11 cellular contexts compared by ENCODE assay signal in the genomic region with DNA sequence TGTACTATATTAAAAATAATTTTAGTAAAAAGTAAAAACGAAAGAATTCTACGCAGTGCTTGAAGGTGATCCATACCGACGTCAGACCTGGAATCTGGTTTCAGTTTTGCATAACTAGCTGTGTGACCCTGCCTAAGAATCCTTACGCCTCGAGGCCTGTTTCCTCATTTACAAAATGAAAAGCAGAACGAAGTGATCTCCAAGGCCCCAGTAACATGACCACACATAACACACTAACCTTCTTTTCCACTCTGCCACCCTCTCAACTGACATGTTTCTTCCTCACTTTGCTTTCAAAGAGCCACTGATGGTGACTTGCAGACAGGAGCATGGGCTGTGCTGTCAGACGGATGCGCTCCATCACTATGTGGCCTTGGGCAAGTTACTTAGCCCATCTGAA. TPM values are rescaled to one million over a fixed set of nuclear protein-coding genes. Genes with fewer than 3 reads are reported as not detected.
DNase-seq lines count a peak whose midpoint lies in the region; ATAC-seq and TF ChIP-seq lines count a peak whose summit lies in the region.
"Had no signal": no experiment of that assay in that cellular context is flagged by ENCODE, and none has a peak within 500 bp of the region (broad histone marks: within the 10 kb centered on the region; RNA-seq: fewer than 3 reads in every experiment).

No MANE protein-coding gene starts in this region.

- H3K27me3 ChIP-seq in HUES6 (ENCODE audit: control insufficient read depth, insufficient read depth, low read length) (no peaks in the 10 kb centered on the region), lower lobe of right lung (ENCODE audit: low read depth) (no peaks in the 10 kb centered on the region)
- H3K27me3 ChIP-seq: ascending aorta had no signal

- no peak for ATAC-seq in WTC11
- ATAC-seq in lower lobe of right lung, result peak; percentile 6 to 36
- ATAC-seq in HG02840 (IDR thresholded peaks at IDR 0.05; ENCODE audit: low FRiP score, unreplicated experiment), result no peak
- no peak for ATAC-seq in GM18868 (IDR thresholded peaks at IDR 0.05; ENCODE audit: unreplicated experiment)

- peaks cover 30% of the 10 kb centered on the region for H3K4me1 ChIP-seq in HUES6 (ENCODE audit: control insufficient read depth, insufficient read depth, low read length)
- peaks cover 56% of the 10 kb centered on the region for H3K4me1 ChIP-seq in lower lobe of right lung

- H3K36me3 ChIP-seq in HUES6 (ENCODE audit: control insufficient read depth, insufficient read depth, low read length), result peaks cover 12% of the 10 kb centered on the region
- peaks cover 35% of the 10 kb centered on the region for H3K36me3 ChIP-seq in lower lobe of right lung

- DNase-seq in CD14-positive monocyte (ENCODE audit: low spot score) (peak; percentile 82), WTC11 (ENCODE audit: low spot score) (no peak), lower lobe of right lung (no peak), nephron progenitor cell (no peak), HEK293T (ENCODE audit: extremely low spot score) (no peak)
- DNase-seq: DND-41, T1000 had no signal

- H3K36me3 Mint-ChIP-seq in CD14-positive monocyte (peaks cover 27 to 28% of the 10 kb centered on the region in 2 donors), WTC11 (peaks cover 15% of the 10 kb centered on the region), nephron progenitor cell (ENCODE audit: low read depth) (peaks cover 37% of the 10 kb centered on the region)

- H3K9me3 Mint-ChIP-seq in CD14-positive monocyte, result no peaks in the 10 kb centered on the region
- no peaks in the 10 kb centered on the region for H3K9me3 Mint-ChIP-seq in WTC11
- H3K9me3 Mint-ChIP-seq in nephron progenitor cell, result no peaks in the 10 kb centered on the region

- POLR2A ChIA-PET in WTC11 (lab: Charles Lee), result no interaction called here
- POLR2A ChIA-PET in HEK293T (lab: Yijun Ruan, JAX), result no interaction called here

- H3K9me3 ChIP-seq in HUES6 (ENCODE audit: control insufficient read depth, insufficient read depth, low read depth, low read length), result no peaks in the 10 kb centered on the region
- no peaks in the 10 kb centered on the region for H3K9me3 ChIP-seq in lower lobe of right lung
- H3K9me3 ChIP-seq: ascending aorta had no signal

- H3K4me3 Mint-ChIP-seq in CD14-positive monocyte (peak overlapping the region; percentile 42 to 74), WTC11 (no peak overlapping the region), nephron progenitor cell (no peak overlapping the region)

- H3K4me1 Mint-ChIP-seq in CD14-positive monocyte, result peaks cover 55% of the 10 kb centered on the region
- H3K4me1 Mint-ChIP-seq in WTC11, result peaks cover 42% of the 10 kb centered on the region
- H3K4me1 Mint-ChIP-seq in nephron progenitor cell, result peaks cover 37% of the 10 kb centered on the region

- H3K4me3 ChIP-seq in HUES6 (ENCODE audit: low read depth, low read length) (no peak overlapping the region), lower lobe of right lung (peak overlapping the region; percentile 3)
- H3K4me3 ChIP-seq: ascending aorta had no signal

- TF ChIP-seq CTCF in CD14-positive monocyte (IDR thresholded peaks at IDR 0.05), result no peak
- TF ChIP-seq CTCF in WTC11 (IDR thresholded peaks at IDR 0.05), result no peak
- TF ChIP-seq CTCF in lower lobe of right lung (IDR thresholded peaks at IDR 0.05), result no peak
- no peak for TF ChIP-seq CTCF in nephron progenitor cell (IDR thresholded peaks at IDR 0.05)

- peak overlapping the region; percentile 94 to 98 (median 96) for H3K27ac Mint-ChIP-seq in CD14-positive monocyte
- 0 out of 2 replicates have a peak overlapping the region, but pooled peaks have one; percentile 9 for H3K27ac Mint-ChIP-seq in WTC11
- no peak overlapping the region for H3K27ac Mint-ChIP-seq in nephron progenitor cell

- H3K27me3 Mint-ChIP-seq in CD14-positive monocyte (ENCODE audit: low read depth in 3 of 3) (peaks cover 0 to 5% (median 0%) of the 10 kb centered on the region in 3 donors), WTC11 (ENCODE audit: low read depth) (no peaks in the 10 kb centered on the region), nephron progenitor cell (ENCODE audit: low read depth, poor library complexity) (no peaks in the 10 kb centered on the region)

- CTCF ChIA-PET in WTC11 (lab: Charles Lee) (interaction anchor here (0.6 kb wide), 1 partner anchor 28 kb away, joined by 3 read pairs; no protein-coding TSS in a partner anchor), HEK293T (lab: Yijun Ruan, JAX) (no interaction called here)

- H3K27ac ChIP-seq in HUES6 (ENCODE audit: low read depth, low read length), result 0 out of 2 replicates have a peak overlapping the region, but pooled peaks have one; percentile 19
- peak overlapping the region; percentile 74 for H3K27ac ChIP-seq in lower lobe of right lung

- H3K9ac ChIP-seq in HUES6 (ENCODE audit: low read length), result no peak overlapping the region

- intact Hi-C loops in CD14-positive monocyte (cut with micrococcal nuclease) (loop anchor here (5.0 to 10.0 kb wide), 2 partner anchors 37 to 50 kb away; no protein-coding TSS in a partner anchor), lower lobe of right lung (cut with DNase I) (no loop called here)

TF ChIP-seq in WTC11, 78 proteins besides CTCF, POLR2A, EP300 and RAD21 (continues in another document):
- TF ChIP-seq RELA (CRISPR knock-in tag; IDR thresholded peaks at IDR 0.05; ENCODE audit: borderline replicate concordance), result no peak
- TF ChIP-seq CBFB (CRISPR knock-in tag; IDR thresholded peaks at IDR 0.05; ENCODE audit: low read depth), result no peak
- TF ChIP-seq, protein P1, sequence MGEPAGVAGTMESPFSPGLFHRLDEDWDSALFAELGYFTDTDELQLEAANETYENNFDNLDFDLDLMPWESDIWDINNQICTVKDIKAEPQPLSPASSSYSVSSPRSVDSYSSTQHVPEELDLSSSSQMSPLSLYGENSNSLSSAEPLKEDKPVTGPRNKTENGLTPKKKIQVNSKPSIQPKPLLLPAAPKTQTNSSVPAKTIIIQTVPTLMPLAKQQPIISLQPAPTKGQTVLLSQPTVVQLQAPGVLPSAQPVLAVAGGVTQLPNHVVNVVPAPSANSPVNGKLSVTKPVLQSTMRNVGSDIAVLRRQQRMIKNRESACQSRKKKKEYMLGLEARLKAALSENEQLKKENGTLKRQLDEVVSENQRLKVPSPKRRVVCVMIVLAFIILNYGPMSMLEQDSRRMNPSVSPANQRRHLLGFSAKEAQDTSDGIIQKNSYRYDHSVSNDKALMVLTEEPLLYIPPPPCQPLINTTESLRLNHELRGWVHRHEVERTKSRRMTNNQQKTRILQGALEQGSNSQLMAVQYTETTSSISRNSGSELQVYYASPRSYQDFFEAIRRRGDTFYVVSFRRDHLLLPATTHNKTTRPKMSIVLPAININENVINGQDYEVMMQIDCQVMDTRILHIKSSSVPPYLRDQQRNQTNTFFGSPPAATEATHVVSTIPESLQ (CRISPR knock-in tag; IDR thresholded peaks at IDR 0.05), result no peak
- no peak for TF ChIP-seq KAT7 (CRISPR knock-in tag; IDR thresholded peaks at IDR 0.05; ENCODE audit: borderline replicate concordance)
- no peak for TF ChIP-seq SP1 (CRISPR knock-in tag; conservative IDR thresholded peaks at IDR 0.05)

TF ChIP-seq in HEK293T, 16 proteins besides CTCF, POLR2A, EP300 and RAD21:
- TF ChIP-seq ARNT (IDR thresholded peaks at IDR 0.05) (no peak), ZNF384 (IDR thresholded peaks at IDR 0.05) (no peak), HDGF (IDR thresholded peaks at IDR 0.05; ENCODE audit: borderline replicate concordance) (no peak), FOXA1 (IDR thresholded peaks at IDR 0.05) (no peak), BHLHE40 (IDR thresholded peaks at IDR 0.05; ENCODE audit: borderline replicate concordance) (no peak), LEF1 (IDR thresholded peaks at IDR 0.05; ENCODE audit: borderline replicate concordance) (no peak), FOXK2 (IDR thresholded peaks at IDR 0.05) (no peak), FOXM1 (IDR thresholded peaks at IDR 0.05; ENCODE audit: borderline replicate concordance) (no peak), CTBP1 (IDR thresholded peaks at IDR 0.05; ENCODE audit: borderline replicate concordance) (no peak), SUZ12 (IDR thresholded peaks at IDR 0.05) (no peak), L3MBTL2 (conservative IDR thresholded peaks at IDR 0.05) (no peak), NFRKB (IDR thresholded peaks at IDR 0.05) (no peak), TARDBP (IDR thresholded peaks at IDR 0.05) (no peak), ELF4 (IDR thresholded peaks at IDR 0.05) (no peak)
- TF ChIP-seq, protein P2, sequence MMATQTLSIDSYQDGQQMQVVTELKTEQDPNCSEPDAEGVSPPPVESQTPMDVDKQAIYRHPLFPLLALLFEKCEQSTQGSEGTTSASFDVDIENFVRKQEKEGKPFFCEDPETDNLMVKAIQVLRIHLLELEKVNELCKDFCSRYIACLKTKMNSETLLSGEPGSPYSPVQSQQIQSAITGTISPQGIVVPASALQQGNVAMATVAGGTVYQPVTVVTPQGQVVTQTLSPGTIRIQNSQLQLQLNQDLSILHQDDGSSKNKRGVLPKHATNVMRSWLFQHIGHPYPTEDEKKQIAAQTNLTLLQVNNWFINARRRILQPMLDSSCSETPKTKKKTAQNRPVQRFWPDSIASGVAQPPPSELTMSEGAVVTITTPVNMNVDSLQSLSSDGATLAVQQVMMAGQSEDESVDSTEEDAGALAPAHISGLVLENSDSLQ (IDR thresholded peaks at IDR 0.05), result no peak
TF ChIP-seq in HEK293T: peak in this region for 0.

RNA-seq across cellular contexts. Expression of a gene that starts 4.8 kb away (rescaled TPM):
- polyA plus RNA-seq in CD14-positive monocyte, result 10 to 100 TPM; 13.1 to 15.7 TPM
- total RNA-seq in WTC11 (2021), result 26.9 to 28.3 TPM (median 27.9 TPM) in 3 replicates
- total RNA-seq in lower lobe of right lung, result 24.2 TPM

RNA-seq across cellular contexts. Expression of a gene that starts 15.9 kb away (rescaled TPM):
- 1 to 10 TPM; 2.6 to 3.4 TPM for polyA plus RNA-seq in CD14-positive monocyte
- 21.4 to 26.7 TPM (median 22.3 TPM) in 3 replicates for total RNA-seq in WTC11 (2021)
- 24.7 TPM for total RNA-seq in lower lobe of right lung

Comparison
In these comparisons a context has a peak if more than half of its experiments do, and no peak if none do; other contexts are left out.
1. H3K4me3 Mint-ChIP-seq: peak in CD14-positive monocyte (2 of 2); none in WTC11 (single experiment) and nephron progenitor cell (single experiment).
2. ATAC-seq: peak in lower lobe of right lung (2 of 2); none in WTC11 (single experiment), HG02840 (single experiment) and GM18868 (single experiment).